10 cellular contexts compared by ENCODE assay signal in the genomic region with DNA sequence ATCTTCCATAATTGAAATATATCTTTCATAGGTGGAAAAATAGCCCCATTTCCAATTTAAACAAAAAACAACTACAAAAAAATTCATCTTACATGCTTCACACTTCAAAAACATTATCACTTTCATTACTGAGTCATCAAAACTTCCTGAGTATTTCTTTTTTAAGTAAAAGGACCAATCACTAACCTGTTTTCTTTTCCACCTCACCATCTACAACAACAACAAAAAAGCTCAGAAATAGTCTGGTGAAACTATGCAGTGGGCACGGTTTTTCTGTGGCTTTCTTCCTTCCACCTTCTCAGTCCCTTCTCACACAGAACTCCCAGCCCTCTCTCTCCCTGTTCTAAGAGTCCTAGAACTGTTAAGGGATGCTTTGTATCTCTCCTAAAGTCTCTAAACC. TPM values are rescaled to one million over a fixed set of nuclear protein-coding genes. Genes with fewer than 3 reads are reported as not detected.
DNase-seq lines count a peak whose midpoint lies in the region; ATAC-seq and TF ChIP-seq lines count a peak whose summit lies in the region.
"Had no signal": no experiment of that assay in that cellular context is flagged by ENCODE, and none has a peak within 500 bp of the region (broad histone marks: within the 10 kb centered on the region; RNA-seq: fewer than 3 reads in every experiment).

No MANE protein-coding gene starts in this region.

- H3K27me3 Mint-ChIP-seq in naive thymus-derived CD4-positive, alpha-beta T cell, result peaks cover 0 to 2% (median 0%) of the 10 kb centered on the region in 5 donors

- peaks cover 8 to 21% (median 11%) of the 10 kb centered on the region in 7 donors for H3K4me1 Mint-ChIP-seq in naive thymus-derived CD4-positive, alpha-beta T cell

- H3K27ac ChIP-seq in naive thymus-derived CD4-positive, alpha-beta T cell (ENCODE audit: low read depth, low read length), result no peak overlapping the region
- no peak overlapping the region for H3K27ac ChIP-seq in tibial artery
- H3K27ac ChIP-seq: esophagus muscularis mucosa, thoracic aorta had no signal

- H3K9me3 ChIP-seq in naive thymus-derived CD4-positive, alpha-beta T cell (ENCODE audit: control insufficient read depth in 2 of 3, low read length in 3 of 3), result no peaks in the 10 kb centered on the region
- H3K9me3 ChIP-seq in tibial artery, result no peaks in the 10 kb centered on the region
- H3K9me3 ChIP-seq: esophagus muscularis mucosa, thoracic aorta had no signal

- H3K4me3 Mint-ChIP-seq in naive thymus-derived CD4-positive, alpha-beta T cell, result peak overlapping the region in 7 of 10 donors; percentile 32 to 63 (median 49)

- peaks cover 0 to 4% (median 0%) of the 10 kb centered on the region in 5 donors for H3K36me3 Mint-ChIP-seq in naive thymus-derived CD4-positive, alpha-beta T cell

- intact Hi-C loops in naive thymus-derived CD4-positive, alpha-beta T cell (cut with micrococcal nuclease), result loop anchor here (1.0 kb wide), 3 partner anchors 11 to 20 kb away; a partner anchor contains a TSS
- intact Hi-C loops in tibial artery (cut with DNase I; ENCODE audit: low total_unique reads), result no loop called here

- H3K27ac Mint-ChIP-seq in naive thymus-derived CD4-positive, alpha-beta T cell, result peak overlapping the region; percentile 39 to 91 (median 60)

- ATAC-seq in GM19023 (IDR thresholded peaks at IDR 0.05; ENCODE audit: unreplicated experiment) (peak; percentile 76), GM21825 (IDR thresholded peaks at IDR 0.05; ENCODE audit: unreplicated experiment) (peak; percentile 94), HG03575 (IDR thresholded peaks at IDR 0.05; ENCODE audit: extremely low read depth, insufficient number of reproducible peaks, low FRiP score, unreplicated experiment) (peak; percentile 75)
- ATAC-seq in naive thymus-derived CD4-positive, alpha-beta T cell, result peak; percentile 82

- no peak overlapping the region for H3K4me3 ChIP-seq in naive thymus-derived CD4-positive, alpha-beta T cell (ENCODE audit: low read length)
- no peak overlapping the region for H3K4me3 ChIP-seq in tibial artery
- H3K4me3 ChIP-seq: esophagus muscularis mucosa, thoracic aorta had no signal

- DNase-seq in naive thymus-derived CD4-positive, alpha-beta T cell, result peak in 4 of 9 donors; percentile 28 to 40 (median 36)
- DNase-seq in stimulated activated CD4-positive, alpha-beta T cell treated with anti-CD3 and anti-CD28 coated beads, Interleukin-2, amount 100 ng/mL, for 24 hours, result no peak
- DNase-seq in tibial artery, result no peak
- no peak for DNase-seq in NCI-H1436 (lab: John Stamatoyannopoulos, UW)
- DNase-seq: mammary epithelial cell had no signal

- TF ChIP-seq CTCF in tibial artery (IDR thresholded peaks at IDR 0.05), result no peak

- POLR2A ChIA-PET in naive thymus-derived CD4-positive, alpha-beta T cell (lab: Charles Lee), result no interaction called here

- H3K36me3 ChIP-seq in naive thymus-derived CD4-positive, alpha-beta T cell (ENCODE audit: control insufficient read depth in 2 of 3, insufficient read depth in 3 of 3, low read length in 3 of 3), result no peaks in the 10 kb centered on the region
- H3K36me3 ChIP-seq in tibial artery, result no peaks in the 10 kb centered on the region
- H3K36me3 ChIP-seq: esophagus muscularis mucosa, thoracic aorta had no signal

- CTCF ChIA-PET in naive thymus-derived CD4-positive, alpha-beta T cell (lab: Charles Lee), result interaction anchor here (0.7 to 1.5 kb wide), 2 partner anchors 20 to 86 kb away, joined by 3 read pairs; a partner anchor contains a TSS

- peaks cover 0 to 3% (median 0%) of the 10 kb centered on the region in 11 donors for H3K9me3 Mint-ChIP-seq in naive thymus-derived CD4-positive, alpha-beta T cell

- H3K27me3 ChIP-seq in naive thymus-derived CD4-positive, alpha-beta T cell (ENCODE audit: control insufficient read depth in 2 of 2, insufficient read depth in 2 of 2, low read length in 2 of 2), result no peaks in the 10 kb centered on the region
- H3K27me3 ChIP-seq in tibial artery, result no peaks in the 10 kb centered on the region
- H3K27me3 ChIP-seq: esophagus muscularis mucosa had no signal

- H3K4me1 ChIP-seq in naive thymus-derived CD4-positive, alpha-beta T cell (ENCODE audit: control insufficient read depth in 2 of 2, insufficient read depth in 2 of 2, low read length in 2 of 2), result peaks cover 11 to 12% of the 10 kb centered on the region in 2 donors
- H3K4me1 ChIP-seq in tibial artery, result no peaks in the 10 kb centered on the region
- H3K4me1 ChIP-seq: esophagus muscularis mucosa had no signal

RNA-seq across cellular contexts. Expression of a gene that starts 20.3 kb away (rescaled TPM):
- 10 to 100 TPM; 61.6 to 74.9 (median 73.6) TPM for total RNA-seq in naive thymus-derived CD4-positive, alpha-beta T cell
- polyA plus RNA-seq in naive thymus-derived CD4-positive, alpha-beta T cell, result 10 to 100 TPM; 20.2 to 22.1 TPM
